In genomic region chr1:91349524-91349923, GRCh38 we compare ENCODE assay signal across 26 cellular contexts. TPM values are rescaled to one million over a fixed set of nuclear protein-coding genes. Genes with fewer than 3 reads are reported as not detected.
"Had no signal": no experiment of that assay in that cellular context is flagged by ENCODE, and none has a peak within 500 bp of the region (broad histone marks: within the 10 kb centered on the region; RNA-seq: fewer than 3 reads in every experiment).

No MANE protein-coding gene starts in this region.

- H3K36me3 Mint-ChIP-seq: activated naive CD4-positive, alpha-beta T cell treated with anti-CD3 and anti-CD28 coated beads, Interleukin-2, amount 10 ng/mL, durations not matched to agents 7 days and 5 days had no signal

- FAIRE-seq: keratinocyte, small intestine had no signal

- H3K9me3 Mint-ChIP-seq: activated naive CD4-positive, alpha-beta T cell treated with anti-CD3 and anti-CD28 coated beads, Interleukin-2, amount 10 ng/mL, durations not matched to agents 7 days and 5 days had no signal

- H3K4me3 Mint-ChIP-seq: activated CD4-positive, alpha-beta T cell treated with anti-CD3 and anti-CD28 coated beads, Interleukin-2, amount 10 ng/mL, durations not matched to agents 7 days and 5 days; activated naive CD4-positive, alpha-beta T cell treated with anti-CD3 and anti-CD28 coated beads, Interleukin-2, amount 10 ng/mL, durations not matched to agents 7 days and 5 days; neural crest cell; stimulated activated naive CD8-positive, alpha-beta T cell treated with anti-CD3 and anti-CD28 coated beads, Interleukin-15, Interleukin-2, amounts not matched to agents 100 ng/mL and 50 ng/mL, for 24 hours had no signal

- DNase-seq: activated CD4-positive, alpha-beta T cell treated with anti-CD3 and anti-CD28 coated beads, Interleukin-2, amount 10 ng/mL, durations not matched to agents 7 days and 5 days; activated CD8-positive, alpha-beta memory T cell treated with anti-CD3 and anti-CD28 coated beads, Interleukin-2, amount 50 U/mL, for 4 hours; activated effector memory CD4-positive, alpha-beta T cell treated with Interleukin-2 at 50 U/mL for 16 hours; activated naive CD4-positive, alpha-beta T cell treated with anti-CD3 and anti-CD28 coated beads, Interleukin-2, amount 10 ng/mL, durations not matched to agents 7 days and 5 days; activated T-cell treated with anti-CD3 and anti-CD28 coated beads, Interleukin-2, amount 50 U/mL, for 48 hours; dermis blood vessel endothelial cell; effector memory CD4-positive, alpha-beta T cell; foreskin melanocyte; glutamatergic neuron; hypothalamus; small intestine; stimulated activated CD4-positive, alpha-beta T cell treated with anti-CD3 and anti-CD28 coated beads, Interleukin-15, amount 100 ng/mL, for 24 hours; stimulated activated CD4-positive, alpha-beta T cell treated with anti-CD3 and anti-CD28 coated beads, Interleukin-2, amount 100 ng/mL, for 48 hours; T1000; upper lobe of left lung had no signal

- H3K27ac ChIP-seq: ascending aorta, breast epithelium, right atrium auricular region, upper lobe of left lung had no signal

- H3K27me3 Mint-ChIP-seq: progenitor cell of endocrine pancreas had no signal

- H3K36me3 ChIP-seq: ascending aorta, breast epithelium, right atrium auricular region, upper lobe of left lung had no signal

- H3K27me3 ChIP-seq: ascending aorta, breast epithelium, right atrium auricular region, upper lobe of left lung had no signal

- H3K4me3 ChIP-seq: ascending aorta, breast epithelium, lung, right atrium auricular region, upper lobe of left lung had no signal

- H3K27ac Mint-ChIP-seq: activated CD4-positive, alpha-beta T cell treated with anti-CD3 and anti-CD28 coated beads, Interleukin-2, amount 10 ng/mL, durations not matched to agents 7 days and 5 days; activated naive CD4-positive, alpha-beta T cell treated with anti-CD3 and anti-CD28 coated beads, Interleukin-2, amount 10 ng/mL, durations not matched to agents 7 days and 5 days; progenitor cell of endocrine pancreas; stimulated activated naive CD8-positive, alpha-beta T cell treated with anti-CD3 and anti-CD28 coated beads, Interleukin-15, Interleukin-2, amounts not matched to agents 100 ng/mL and 50 ng/mL, for 24 hours had no signal

- ATAC-seq: activated CD4-positive, CD25-positive, alpha-beta regulatory T cell treated with anti-CD3 and anti-CD28 coated beads, Interleukin-2, amount 50 U/mL, for 24 hours; left lobe of liver had no signal

- H3K4me1 ChIP-seq: ascending aorta, breast epithelium, right atrium auricular region, upper lobe of left lung had no signal

- H3K4me1 Mint-ChIP-seq: activated CD4-positive, alpha-beta T cell treated with anti-CD3 and anti-CD28 coated beads, Interleukin-2, amount 10 ng/mL, durations not matched to agents 7 days and 5 days; activated naive CD4-positive, alpha-beta T cell treated with anti-CD3 and anti-CD28 coated beads, Interleukin-2, amount 10 ng/mL, durations not matched to agents 7 days and 5 days had no signal

RNA-seq across cellular contexts. Expression of gene HFM1, which starts 55.1 kb away (rescaled TPM):
- total RNA-seq: activated CD4-positive, alpha-beta T cell treated with anti-CD3 and anti-CD28 coated beads, Interleukin-2, amount 10 ng/mL, durations not matched to agents 7 days and 5 days; T-helper 1 cell treated with Interleukin-12 subunit alpha and Interleukin-12 subunit beta and Interleukin-4 antibody, amounts not matched to agents 30 ng/mL and 1 ng/mL, for 36 hours had no signal
